Comparison of ENCODE assay signal across 1 cellular context in the genomic region with DNA sequence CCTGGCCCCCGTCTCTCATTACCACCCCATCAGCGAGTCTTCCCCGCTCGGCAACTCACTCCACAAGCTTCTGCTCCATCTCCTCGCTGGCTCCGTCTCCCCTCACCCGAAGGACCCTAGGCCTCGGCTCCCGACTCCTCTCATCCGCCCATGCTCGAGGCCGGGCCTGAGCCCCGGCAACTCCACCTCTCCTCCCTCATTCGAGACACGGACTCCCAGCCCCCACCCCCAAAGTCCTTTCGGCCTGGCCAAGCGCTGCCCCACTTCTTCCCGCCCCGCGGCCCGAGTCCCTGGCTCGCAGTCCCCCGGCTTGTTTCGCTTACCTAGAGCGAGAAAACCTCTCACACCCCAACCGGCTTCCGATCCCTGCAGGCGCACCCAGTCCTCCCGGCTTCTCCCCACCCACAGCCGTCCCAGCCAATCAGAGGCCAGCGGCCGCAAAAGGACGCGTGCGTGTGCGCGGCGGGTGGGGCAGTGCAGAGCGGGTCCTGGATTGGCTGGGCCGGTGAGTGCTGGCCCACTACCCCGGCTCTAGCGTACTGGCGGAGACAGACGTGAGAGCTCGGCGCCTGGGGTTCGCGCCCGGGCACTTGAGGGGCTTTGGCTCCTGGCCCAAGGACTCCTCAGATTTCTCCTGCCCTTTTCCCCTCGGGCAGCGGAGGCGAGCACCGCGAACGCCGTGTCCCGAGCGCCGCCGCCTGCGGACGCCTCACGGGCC.
TF ChIP-seq lines count a peak whose summit lies in the region.

TSS of gene HIGD1A (minus strand) at position 378 of the 718 bp plus-strand sequence. CDS start 10,237 bp downstream, outside the sequence.

TF ChIP-seq in HepG2, 621 proteins besides CTCF, POLR2A, EP300 and RAD21 (continued from another document and continues in another):
- TF ChIP-seq AHDC1 (CRISPR knock-in tag; IDR thresholded peaks at IDR 0.05; ENCODE audit: borderline replicate concordance): peak; percentile 12; the same call in 1 of the 2 replicates
- TF ChIP-seq, protein P1, sequence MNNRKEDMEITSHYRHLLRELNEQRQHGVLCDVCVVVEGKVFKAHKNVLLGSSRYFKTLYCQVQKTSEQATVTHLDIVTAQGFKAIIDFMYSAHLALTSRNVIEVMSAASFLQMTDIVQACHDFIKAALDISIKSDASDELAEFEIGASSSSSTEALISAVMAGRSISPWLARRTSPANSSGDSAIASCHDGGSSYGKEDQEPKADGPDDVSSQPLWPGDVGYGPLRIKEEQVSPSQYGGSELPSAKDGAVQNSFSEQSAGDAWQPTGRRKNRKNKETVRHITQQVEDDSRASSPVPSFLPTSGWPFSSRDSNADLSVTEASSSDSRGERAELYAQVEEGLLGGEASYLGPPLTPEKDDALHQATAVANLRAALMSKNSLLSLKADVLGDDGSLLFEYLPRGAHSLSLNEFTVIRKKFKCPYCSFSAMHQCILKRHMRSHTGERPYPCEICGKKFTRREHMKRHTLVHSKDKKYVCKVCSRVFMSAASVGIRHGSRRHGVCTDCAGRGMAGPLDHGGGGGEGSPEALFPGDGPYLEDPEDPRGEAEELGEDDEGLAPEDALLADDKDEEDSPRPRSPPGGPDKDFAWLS (CRISPR knock-in tag; IDR thresholded peaks at IDR 0.05; ENCODE audit: borderline replicate concordance): no peak
- TF ChIP-seq ZNF468 (CRISPR knock-in tag; IDR thresholded peaks at IDR 0.05): no peak
- TF ChIP-seq ZC3H13 (CRISPR knock-in tag; IDR thresholded peaks at IDR 0.05): peak; percentile 25
- no peak for TF ChIP-seq ZBTB8A (CRISPR knock-in tag; IDR thresholded peaks at IDR 0.05; ENCODE audit: borderline replicate concordance, low read depth)
- TF ChIP-seq ZSCAN22 (CRISPR knock-in tag; IDR thresholded peaks at IDR 0.05): no peak
- TF ChIP-seq GPN1 (CRISPR knock-in tag; IDR thresholded peaks at IDR 0.05; ENCODE audit: borderline replicate concordance): no peak
- 0 out of 2 replicates have a peak, but pooled peaks have one; percentile 35 for TF ChIP-seq ZBTB2 (CRISPR knock-in tag; IDR thresholded peaks at IDR 0.05; ENCODE audit: low read depth)
- TF ChIP-seq ZNF678 (CRISPR knock-in tag; IDR thresholded peaks at IDR 0.05): peak; percentile 43; the same call in 1 of the 2 replicates
- TF ChIP-seq, protein P2, sequence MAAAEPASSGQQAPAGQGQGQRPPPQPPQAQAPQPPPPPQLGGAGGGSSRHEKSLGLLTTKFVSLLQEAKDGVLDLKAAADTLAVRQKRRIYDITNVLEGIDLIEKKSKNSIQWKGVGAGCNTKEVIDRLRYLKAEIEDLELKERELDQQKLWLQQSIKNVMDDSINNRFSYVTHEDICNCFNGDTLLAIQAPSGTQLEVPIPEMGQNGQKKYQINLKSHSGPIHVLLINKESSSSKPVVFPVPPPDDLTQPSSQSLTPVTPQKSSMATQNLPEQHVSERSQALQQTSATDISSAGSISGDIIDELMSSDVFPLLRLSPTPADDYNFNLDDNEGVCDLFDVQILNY (CRISPR knock-in tag; conservative IDR thresholded peaks at IDR 0.05): 0 out of 2 replicates have a peak, but pooled peaks have one; percentile 22
- TF ChIP-seq MAFK (conservative IDR thresholded peaks at IDR 0.05 in 1 of 2, IDR thresholded peaks at IDR 0.05 in 1 of 2; ENCODE audit: low read length in 2 of 2): no peak
- TF ChIP-seq ZBTB10 (CRISPR knock-in tag; IDR thresholded peaks at IDR 0.05; ENCODE audit: borderline replicate concordance): no peak; the same call in 1 of the 2 replicates
- TF ChIP-seq, protein P3, sequence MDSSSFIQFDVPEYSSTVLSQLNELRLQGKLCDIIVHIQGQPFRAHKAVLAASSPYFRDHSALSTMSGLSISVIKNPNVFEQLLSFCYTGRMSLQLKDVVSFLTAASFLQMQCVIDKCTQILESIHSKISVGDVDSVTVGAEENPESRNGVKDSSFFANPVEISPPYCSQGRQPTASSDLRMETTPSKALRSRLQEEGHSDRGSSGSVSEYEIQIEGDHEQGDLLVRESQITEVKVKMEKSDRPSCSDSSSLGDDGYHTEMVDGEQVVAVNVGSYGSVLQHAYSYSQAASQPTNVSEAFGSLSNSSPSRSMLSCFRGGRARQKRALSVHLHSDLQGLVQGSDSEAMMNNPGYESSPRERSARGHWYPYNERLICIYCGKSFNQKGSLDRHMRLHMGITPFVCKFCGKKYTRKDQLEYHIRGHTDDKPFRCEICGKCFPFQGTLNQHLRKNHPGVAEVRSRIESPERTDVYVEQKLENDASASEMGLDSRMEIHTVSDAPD (CRISPR knock-in tag; IDR thresholded peaks at IDR 0.05): peak; percentile 77; the same call in 1 of the 2 replicates
- TF ChIP-seq BCLAF1 (IDR thresholded peaks at IDR 0.05): no peak
- TF ChIP-seq ZNF781 (CRISPR knock-in tag; IDR thresholded peaks at IDR 0.05; ENCODE audit: borderline replicate concordance, not compliant biosample characterization): no peak
- TF ChIP-seq ZMYM2 (CRISPR knock-in tag; IDR thresholded peaks at IDR 0.05): 0 out of 2 replicates have a peak, but pooled peaks have one; percentile 39
- TF ChIP-seq ZBTB7B (CRISPR knock-in tag; IDR thresholded peaks at IDR 0.05): peak; percentile 38; the same call in 1 of the 2 replicates
- TF ChIP-seq, protein P4, sequence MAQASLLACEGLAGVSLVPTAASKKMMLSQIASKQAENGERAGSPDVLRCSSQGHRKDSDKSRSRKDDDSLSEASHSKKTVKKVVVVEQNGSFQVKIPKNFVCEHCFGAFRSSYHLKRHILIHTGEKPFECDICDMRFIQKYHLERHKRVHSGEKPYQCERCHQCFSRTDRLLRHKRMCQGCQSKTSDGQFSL (CRISPR knock-in tag; IDR thresholded peaks at IDR 0.05): no peak
- peak; percentile 58; the same call in 1 of the 2 replicates for TF ChIP-seq ZSCAN9 (CRISPR knock-in tag; IDR thresholded peaks at IDR 0.05; ENCODE audit: borderline replicate concordance)
- TF ChIP-seq ONECUT2 (CRISPR knock-in tag; IDR thresholded peaks at IDR 0.05): no peak
- TF ChIP-seq FOXP1 (IDR thresholded peaks at IDR 0.05): no peak
- TF ChIP-seq FOXP1 (CRISPR knock-in tag; IDR thresholded peaks at IDR 0.05): no peak
- 0 out of 2 replicates have a peak, but pooled peaks have one; percentile 15 for TF ChIP-seq BRD4 (CRISPR knock-in tag; IDR thresholded peaks at IDR 0.05)
- peak; percentile 78 for TF ChIP-seq CREB1 (IDR thresholded peaks at IDR 0.05)
- peak; percentile 85 for TF ChIP-seq CREB1 (CRISPR knock-in tag; IDR thresholded peaks at IDR 0.05)
- no peak for TF ChIP-seq ZSCAN30 (CRISPR knock-in tag; IDR thresholded peaks at IDR 0.05)
- no peak for TF ChIP-seq ZNF256 (CRISPR knock-in tag; conservative IDR thresholded peaks at IDR 0.05)
- no peak for TF ChIP-seq RBAK (CRISPR knock-in tag; IDR thresholded peaks at IDR 0.05)
- TF ChIP-seq, protein P5, sequence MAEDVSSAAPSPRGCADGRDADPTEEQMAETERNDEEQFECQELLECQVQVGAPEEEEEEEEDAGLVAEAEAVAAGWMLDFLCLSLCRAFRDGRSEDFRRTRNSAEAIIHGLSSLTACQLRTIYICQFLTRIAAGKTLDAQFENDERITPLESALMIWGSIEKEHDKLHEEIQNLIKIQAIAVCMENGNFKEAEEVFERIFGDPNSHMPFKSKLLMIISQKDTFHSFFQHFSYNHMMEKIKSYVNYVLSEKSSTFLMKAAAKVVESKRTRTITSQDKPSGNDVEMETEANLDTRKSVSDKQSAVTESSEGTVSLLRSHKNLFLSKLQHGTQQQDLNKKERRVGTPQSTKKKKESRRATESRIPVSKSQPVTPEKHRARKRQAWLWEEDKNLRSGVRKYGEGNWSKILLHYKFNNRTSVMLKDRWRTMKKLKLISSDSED (CRISPR knock-in tag; IDR thresholded peaks at IDR 0.05): no peak
- peak; percentile 56; the same call in 1 of the 2 replicates for TF ChIP-seq ZNF607 (CRISPR knock-in tag; IDR thresholded peaks at IDR 0.05; ENCODE audit: borderline replicate concordance)
- no peak for TF ChIP-seq SNRNP70 (IDR thresholded peaks at IDR 0.05; ENCODE audit: low read depth, low read length)
- peak; percentile 64 for TF ChIP-seq BHLHE40 (IDR thresholded peaks at IDR 0.05; ENCODE audit: low read length)
- TF ChIP-seq ATF5 (CRISPR knock-in tag; IDR thresholded peaks at IDR 0.05; ENCODE audit: low read depth): no peak
- no peak; the same call in 1 of the 2 replicates for TF ChIP-seq GLI4 (CRISPR knock-in tag; IDR thresholded peaks at IDR 0.05; ENCODE audit: borderline replicate concordance)
